Comparison of ENCODE assay signal across 20 cellular contexts in genomic region chr2:236133410-236134012, GRCh38. TPM values are rescaled to one million over a fixed set of nuclear protein-coding genes. Genes with fewer than 3 reads are reported as not detected.
DNase-seq lines count a peak whose midpoint lies in the region; ATAC-seq and TF ChIP-seq lines count a peak whose summit lies in the region.
"Had no signal": no experiment of that assay in that cellular context is flagged by ENCODE, and none has a peak within 500 bp of the region (broad histone marks: within the 10 kb centered on the region; RNA-seq: fewer than 3 reads in every experiment).

No MANE protein-coding gene starts in this region.

- no peaks in the 10 kb centered on the region for H3K4me1 Mint-ChIP-seq in endodermal cell
- H3K4me1 Mint-ChIP-seq in stimulated activated memory B cell treated with anti-CD40 and anti-IgM and Interleukin-4, amounts not matched to agents 10 μg/mL and 1 μg/mL and 100 μg/mL, for 72 hours, result no peaks in the 10 kb centered on the region
- H3K4me1 Mint-ChIP-seq: CD8-positive, alpha-beta memory T cell had no signal

- DNase-seq in H7 (peak; percentile 75), WERI-Rb-1 (no peak), endodermal cell (no peak), cerebellar nuclear complex (lab: John Stamatoyannopoulos, UW) (no peak)
- DNase-seq: C1 segment of cervical spinal cord; CD8-positive, alpha-beta memory T cell; DMS79; GM23248; NCI-H1417; NCI-H187; NCI-H2107; NCI-H510A; NCI-H774; OCI-M1; SHP77 treated with DMSO at 0.1 percent for 48 hours; SK-N-SH had no signal

- peak; percentile 31 for ATAC-seq in stimulated activated memory B cell treated with anti-CD40 and anti-IgM and Interleukin-4, amounts not matched to agents 10 μg/mL and 1 μg/mL and 100 μg/mL, for 72 hours
- ATAC-seq in GM21717 (IDR thresholded peaks at IDR 0.05; ENCODE audit: unreplicated experiment), result no peak
- no peak for ATAC-seq in HG02938 (IDR thresholded peaks at IDR 0.05; ENCODE audit: unreplicated experiment)

- H3K36me3 ChIP-seq in H7 (replicated peaks; ENCODE audit: control insufficient read depth, insufficient read depth, low read length), result no peaks in the 10 kb centered on the region; the same call in 1 of the 2 replicates
- H3K36me3 ChIP-seq in WERI-Rb-1, result peaks cover 3% of the 10 kb centered on the region
- H3K36me3 ChIP-seq in endodermal cell (ENCODE audit: control insufficient read depth, insufficient read depth, low read length), result no peaks in the 10 kb centered on the region

- no peaks in the 10 kb centered on the region for H3K4me1 ChIP-seq in endodermal cell (ENCODE audit: control insufficient read depth, insufficient read depth, low read length)

- no peaks in the 10 kb centered on the region for H3K27me3 ChIP-seq in H7 (ENCODE audit: control insufficient read depth, insufficient read depth, low read length)
- no peaks in the 10 kb centered on the region for H3K27me3 ChIP-seq in WERI-Rb-1 (ENCODE audit: insufficient read depth, low read depth, severe bottlenecking)
- H3K27me3 ChIP-seq in endodermal cell (ENCODE audit: control insufficient read depth, insufficient read depth, low read length, poor library complexity, severe bottlenecking), result no peaks in the 10 kb centered on the region

- 87 to 100% methylated on average over 1 to 10 of the region's 12 CpGs for WGBS in endodermal cell (ENCODE audit: insufficient coverage in 1 of 2, insufficient read length in 1 of 2), 2 experiments

- peaks cover 8% of the 10 kb centered on the region for H3K36me3 Mint-ChIP-seq in endodermal cell (ENCODE audit: low read depth)
- no peaks in the 10 kb centered on the region for H3K36me3 Mint-ChIP-seq in stimulated activated memory B cell treated with anti-CD40 and anti-IgM and Interleukin-4, amounts not matched to agents 10 μg/mL and 1 μg/mL and 100 μg/mL, for 72 hours
- H3K36me3 Mint-ChIP-seq: CD8-positive, alpha-beta memory T cell had no signal

- TF ChIP-seq CTCF in WERI-Rb-1 (IDR thresholded peaks at IDR 0.05; ENCODE audit: low read depth, low read length), result peak; percentile 39
- TF ChIP-seq CTCF in endodermal cell (conservative IDR thresholded peaks at IDR 0.05), result peak; percentile 64

- H3K4me3 Mint-ChIP-seq in endodermal cell, result no peak overlapping the region
- no peak overlapping the region for H3K4me3 Mint-ChIP-seq in stimulated activated memory B cell treated with anti-CD40 and anti-IgM and Interleukin-4, amounts not matched to agents 10 μg/mL and 1 μg/mL and 100 μg/mL, for 72 hours
- H3K4me3 Mint-ChIP-seq: CD8-positive, alpha-beta memory T cell had no signal

- no peak overlapping the region for H3K27ac ChIP-seq in WERI-Rb-1
- no peak overlapping the region for H3K27ac ChIP-seq in endodermal cell (ENCODE audit: low read depth, low read length)
- H3K27ac ChIP-seq: GM23248, KMS-11 had no signal

- peaks cover 17% of the 10 kb centered on the region for H3K27me3 Mint-ChIP-seq in endodermal cell (ENCODE audit: insufficient read depth)
- H3K27me3 Mint-ChIP-seq in stimulated activated memory B cell treated with anti-CD40 and anti-IgM and Interleukin-4, amounts not matched to agents 10 μg/mL and 1 μg/mL and 100 μg/mL, for 72 hours, result no peaks in the 10 kb centered on the region

- H3K9ac ChIP-seq in endodermal cell (ENCODE audit: extremely low read depth, low read length, poor library complexity, severe bottlenecking), result no peak overlapping the region
- H3K9ac ChIP-seq: GM23248, KMS-11, SK-N-SH had no signal

- H3K9me3 ChIP-seq in WERI-Rb-1 (ENCODE audit: severe bottlenecking), result no peaks in the 10 kb centered on the region
- no peaks in the 10 kb centered on the region for H3K9me3 ChIP-seq in endodermal cell (ENCODE audit: control insufficient read depth, low read length)
- H3K9me3 ChIP-seq: SK-N-SH had no signal

- H3K27ac Mint-ChIP-seq in endodermal cell, result no peak overlapping the region
- no peak overlapping the region for H3K27ac Mint-ChIP-seq in stimulated activated memory B cell treated with anti-CD40 and anti-IgM and Interleukin-4, amounts not matched to agents 10 μg/mL and 1 μg/mL and 100 μg/mL, for 72 hours
- H3K27ac Mint-ChIP-seq: CD8-positive, alpha-beta memory T cell had no signal

- no peak overlapping the region for H3K4me3 ChIP-seq in H7 (ENCODE audit: insufficient read depth, low read depth, low read length)
- no peak overlapping the region for H3K4me3 ChIP-seq in WERI-Rb-1 (ENCODE audit: low read depth, low read length)
- H3K4me3 ChIP-seq in endodermal cell (ENCODE audit: low read length), result no peak overlapping the region
- H3K4me3 ChIP-seq: GM23248 had no signal

- no peaks in the 10 kb centered on the region for H3K9me3 Mint-ChIP-seq in endodermal cell
- no peaks in the 10 kb centered on the region for H3K9me3 Mint-ChIP-seq in stimulated activated memory B cell treated with anti-CD40 and anti-IgM and Interleukin-4, amounts not matched to agents 10 μg/mL and 1 μg/mL and 100 μg/mL, for 72 hours
- H3K9me3 Mint-ChIP-seq: CD8-positive, alpha-beta memory T cell had no signal

RNA-seq across cellular contexts. Expression of gene GBX2, which starts 34.7 kb away (rescaled TPM):
- total RNA-seq in H7 (2014; rRNA removed; shearing (Covaris generic)), result 24.4 and 27.3 TPM in 2 replicates
- total RNA-seq in endodermal cell, result under 1 TPM in 1 of 2 donors, not detected in 1; 0.20 TPM
- polyA plus RNA-seq in endodermal cell (2013, experiment 1 of 2), result 26.5 TPM
- 24.3 TPM for polyA plus RNA-seq in endodermal cell (2013, experiment 2 of 2)
- total RNA-seq: CD8-positive, alpha-beta memory T cell; GM23248 had no signal
- polyA plus RNA-seq: CD8-positive, alpha-beta memory T cell; GM23248 had no signal

Comparison
In these comparisons a context has a peak if more than half of its experiments do, and no peak if none do; other contexts are left out.
1. RNA of gene GBX2, which starts 34.7 kb away (total RNA-seq): 24.4 to 27.3 TPM in H7; 0.20 TPM in endodermal cell; every median in the first group is over 10 times any median in the second.